Comparison of ENCODE assay signal across 16 cellular contexts in genomic region chr10:98429320-98430072, GRCh38. TPM values are rescaled to one million over a fixed set of nuclear protein-coding genes. Genes with fewer than 3 reads are reported as not detected.
DNase-seq lines count a peak whose midpoint lies in the region; TF ChIP-seq lines count a peak whose summit lies in the region.
"Had no signal": no experiment of that assay in that cellular context is flagged by ENCODE, and none has a peak within 500 bp of the region (broad histone marks: within the 10 kb centered on the region; RNA-seq: fewer than 3 reads in every experiment).

No MANE protein-coding gene starts in this region.

- DNase-seq in activated CD4-positive, alpha-beta memory T cell treated with anti-CD3 and anti-CD28 coated beads, Interleukin-2, amount 10 ng/mL, durations not matched to agents 7 days and 5 days, result peak; percentile 5
- no peak for DNase-seq in activated CD4-positive, alpha-beta memory T cell treated with anti-CD3 and anti-CD28 coated beads for 36 hours
- peak; percentile 5 for DNase-seq in AG20443 (ENCODE audit: low spot score)
- DNase-seq in ecto neural progenitor cell (ENCODE audit: low spot score), result peak; percentile 28
- DNase-seq in osteocyte (ENCODE audit: extremely low spot score, unreplicated experiment), result peak; percentile 83
- no peak for DNase-seq in stimulated activated CD4-positive, alpha-beta T cell treated with anti-CD3 and anti-CD28 coated beads, Interleukin-2, amount 100 ng/mL, for 24 hours
- DNase-seq in kidney glomerular epithelial cell (lab: John Stamatoyannopoulos, UW), result no peak
- no peak for DNase-seq in vagina (ENCODE audit: extremely low spot score in 2 of 2)
- DNase-seq: DMS79 treated with DMSO at 0.1 percent for 48 hours, GF-D8, H9 had no signal

- H3K36me3 ChIP-seq in vagina, result peaks cover 8 to 50% of the 10 kb centered on the region in 2 donors

- no peaks in the 10 kb centered on the region for H3K9me3 ChIP-seq in vagina

- H3K4me1 ChIP-seq in vagina, result no peaks in the 10 kb centered on the region
- H3K4me1 ChIP-seq: A549, BLaER1 had no signal

- no peak overlapping the region for H3K4me3 Mint-ChIP-seq in activated CD4-positive, alpha-beta memory T cell treated with anti-CD3 and anti-CD28 coated beads, Interleukin-2, amount 10 ng/mL, durations not matched to agents 7 days and 5 days
- no peak overlapping the region for H3K4me3 Mint-ChIP-seq in activated CD4-positive, alpha-beta memory T cell treated with anti-CD3 and anti-CD28 coated beads for 36 hours
- no peak overlapping the region for H3K4me3 Mint-ChIP-seq in osteocyte (ENCODE audit: unreplicated experiment)
- H3K4me3 Mint-ChIP-seq: CD14-positive monocyte; CD4-positive, alpha-beta memory T cell; H9 had no signal

- intact Hi-C loops in activated CD4-positive, alpha-beta memory T cell treated with anti-CD3 and anti-CD28 coated beads for 36 hours (cut with micrococcal nuclease), result no loop called here
- intact Hi-C loops in vagina (cut with DNase I), result no loop called here

- H3K27me3 Mint-ChIP-seq in activated CD4-positive, alpha-beta memory T cell treated with anti-CD3 and anti-CD28 coated beads, Interleukin-2, amount 10 ng/mL, durations not matched to agents 7 days and 5 days, result no peaks in the 10 kb centered on the region
- no peaks in the 10 kb centered on the region for H3K27me3 Mint-ChIP-seq in activated CD4-positive, alpha-beta memory T cell treated with anti-CD3 and anti-CD28 coated beads for 36 hours
- no peaks in the 10 kb centered on the region for H3K27me3 Mint-ChIP-seq in osteocyte (ENCODE audit: unreplicated experiment)
- H3K27me3 Mint-ChIP-seq: CD4-positive, alpha-beta memory T cell had no signal

- H3K27ac Mint-ChIP-seq in activated CD4-positive, alpha-beta memory T cell treated with anti-CD3 and anti-CD28 coated beads, Interleukin-2, amount 10 ng/mL, durations not matched to agents 7 days and 5 days, result no peak overlapping the region
- H3K27ac Mint-ChIP-seq in activated CD4-positive, alpha-beta memory T cell treated with anti-CD3 and anti-CD28 coated beads for 36 hours, result no peak overlapping the region
- H3K27ac Mint-ChIP-seq in osteocyte (ENCODE audit: unreplicated experiment), result no peak overlapping the region

- no peak overlapping the region for H3K27ac ChIP-seq in vagina
- H3K27ac ChIP-seq: 22Rv1, A549, BLaER1 had no signal

- CTCF ChIA-PET in activated CD4-positive, alpha-beta memory T cell treated with anti-CD3 and anti-CD28 coated beads, Interleukin-2, amount 10 ng/mL, durations not matched to agents 7 days and 5 days (lab: Charles Lee), result no interaction called here
- CTCF ChIA-PET in activated CD4-positive, alpha-beta memory T cell treated with anti-CD3 and anti-CD28 coated beads for 36 hours (lab: Charles Lee), result no interaction called here

- no peaks in the 10 kb centered on the region for H3K4me1 Mint-ChIP-seq in activated CD4-positive, alpha-beta memory T cell treated with anti-CD3 and anti-CD28 coated beads, Interleukin-2, amount 10 ng/mL, durations not matched to agents 7 days and 5 days
- no peaks in the 10 kb centered on the region for H3K4me1 Mint-ChIP-seq in activated CD4-positive, alpha-beta memory T cell treated with anti-CD3 and anti-CD28 coated beads for 36 hours (ENCODE audit: low read depth)
- no peaks in the 10 kb centered on the region for H3K4me1 Mint-ChIP-seq in osteocyte (ENCODE audit: unreplicated experiment)
- H3K4me1 Mint-ChIP-seq: H9 had no signal

- no peak for TF ChIP-seq CTCF in osteocyte (IDR thresholded peaks at IDR 0.05)
- no peak for TF ChIP-seq CTCF in vagina (IDR thresholded peaks at IDR 0.05)

- TF ChIP-seq POLR2A in vagina (IDR thresholded peaks at IDR 0.05), result no peak

- peaks cover 2% of the 10 kb centered on the region for H3K9me3 Mint-ChIP-seq in activated CD4-positive, alpha-beta memory T cell treated with anti-CD3 and anti-CD28 coated beads, Interleukin-2, amount 10 ng/mL, durations not matched to agents 7 days and 5 days
- H3K9me3 Mint-ChIP-seq in activated CD4-positive, alpha-beta memory T cell treated with anti-CD3 and anti-CD28 coated beads for 36 hours, result peaks cover 2% of the 10 kb centered on the region
- H3K9me3 Mint-ChIP-seq in osteocyte (ENCODE audit: unreplicated experiment), result peaks cover 5% of the 10 kb centered on the region

- peaks cover 45% of the 10 kb centered on the region for H3K36me3 Mint-ChIP-seq in activated CD4-positive, alpha-beta memory T cell treated with anti-CD3 and anti-CD28 coated beads, Interleukin-2, amount 10 ng/mL, durations not matched to agents 7 days and 5 days (ENCODE audit: low read depth)
- H3K36me3 Mint-ChIP-seq in activated CD4-positive, alpha-beta memory T cell treated with anti-CD3 and anti-CD28 coated beads for 36 hours, result peaks cover 41% of the 10 kb centered on the region
- peaks cover 39% of the 10 kb centered on the region for H3K36me3 Mint-ChIP-seq in osteocyte (ENCODE audit: unreplicated experiment)

- H3K4me3 ChIP-seq in vagina, result no peak overlapping the region
- H3K4me3 ChIP-seq: A549, BLaER1 had no signal

- no peaks in the 10 kb centered on the region for H3K27me3 ChIP-seq in vagina
- H3K27me3 ChIP-seq: BLaER1 had no signal

- POLR2A ChIA-PET in activated CD4-positive, alpha-beta memory T cell treated with anti-CD3 and anti-CD28 coated beads, Interleukin-2, amount 10 ng/mL, durations not matched to agents 7 days and 5 days (lab: Charles Lee), result no interaction called here
- POLR2A ChIA-PET in activated CD4-positive, alpha-beta memory T cell treated with anti-CD3 and anti-CD28 coated beads for 36 hours (lab: Charles Lee), result no interaction called here

RNA-seq across cellular contexts. Expression of gene PYROXD2, which starts 14.5 kb away (rescaled TPM):
- 10 to 100 TPM; 13.5 to 18.7 TPM for total RNA-seq in activated CD4-positive, alpha-beta memory T cell treated with anti-CD3 and anti-CD28 coated beads, Interleukin-2, amount 10 ng/mL, durations not matched to agents 7 days and 5 days
- 1 to 10 TPM; 4.7 to 5.3 TPM for total RNA-seq in activated CD4-positive, alpha-beta memory T cell treated with anti-CD3 and anti-CD28 coated beads for 36 hours
- total RNA-seq in osteocyte (4.6 and 4.8 TPM in 2 replicates), vagina (7.1 TPM)

RNA-seq across cellular contexts. Expression of gene HPS1, which starts 17.2 kb away (rescaled TPM):
- total RNA-seq in activated CD4-positive, alpha-beta memory T cell treated with anti-CD3 and anti-CD28 coated beads, Interleukin-2, amount 10 ng/mL, durations not matched to agents 7 days and 5 days, result 10 to 100 TPM; 85.4 to 88.3 TPM
- total RNA-seq in activated CD4-positive, alpha-beta memory T cell treated with anti-CD3 and anti-CD28 coated beads for 36 hours, result 10 to 100 TPM; 42.1 to 44.3 TPM
- total RNA-seq in osteocyte (61.9 and 67.1 TPM in 2 replicates), vagina (62.1 TPM)

Comparison
In these comparisons a context has a peak if more than half of its experiments do, and no peak if none do; other contexts are left out.
1. DNase-seq: peak in activated CD4-positive, alpha-beta memory T cell treated with anti-CD3 and anti-CD28 coated beads, Interleukin-2, amount 10 ng/mL, durations not matched to agents 7 days and 5 days (single experiment), AG20443 (single experiment), ecto neural progenitor cell (single experiment) and osteocyte (single experiment); none in activated CD4-positive, alpha-beta memory T cell treated with anti-CD3 and anti-CD28 coated beads for 36 hours (single experiment), stimulated activated CD4-positive, alpha-beta T cell treated with anti-CD3 and anti-CD28 coated beads, Interleukin-2, amount 100 ng/mL, for 24 hours (0 of 2), kidney glomerular epithelial cell (single experiment) and vagina (0 of 2).